In genomic region chr9:84364904-84365490, GRCh38 we compare ENCODE assay signal across 2 cellular contexts. TPM values are rescaled to one million over a fixed set of nuclear protein-coding genes. Genes with fewer than 3 reads are reported as not detected.
"Had no signal": no experiment of that assay in that cellular context is flagged by ENCODE, and none has a peak within 500 bp of the region (broad histone marks: within the 10 kb centered on the region; RNA-seq: fewer than 3 reads in every experiment).

No MANE protein-coding gene starts in this region.

RNA-seq across cellular contexts. Expression of gene SLC28A3, which starts 24.4 kb away (rescaled TPM):
- total RNA-seq: NCI-H460, SK-MEL-5 had no signal
